ENCODE assay signal across 27 cellular contexts in genomic region chr16:9206156-9206555, GRCh38.
"Had no signal": no experiment of that assay in that cellular context is flagged by ENCODE, and none has a peak within 500 bp of the region (broad histone marks: within the 10 kb centered on the region; RNA-seq: fewer than 3 reads in every experiment).

No MANE protein-coding gene starts in this region.

- H3K4me3 ChIP-seq: esophagus muscularis mucosa, gastroesophageal sphincter, heart left ventricle, hepatocyte, mucosa of descending colon, right lobe of liver, suprapubic skin, transverse colon, upper lobe of right lung, uterus had no signal

- H3K27me3 Mint-ChIP-seq: dendritic cell treated with granulocyte-macrophage colony-stimulating factor and Interleukin-4, amounts not matched to agents 40 ng/mL and 50 ng/mL, for 4 days had no signal

- ATAC-seq: foreskin keratinocyte; gastroesophageal sphincter; heart left ventricle; left lobe of liver; mucosa of descending colon; natural killer cell treated with Interleukin-12 subunit alpha and Interleukin-12 subunit beta and Interleukin-15 and Interleukin-18, amount 100 ng/mL, for 72 hours; right lobe of liver; stimulated activated naive CD8-positive, alpha-beta T cell treated with anti-CD3 and anti-CD28 coated beads, Interleukin-15, amount 100 ng/mL, for 72 hours; upper lobe of right lung had no signal

- H3K9me3 Mint-ChIP-seq: natural killer cell treated with Interleukin-12 subunit alpha and Interleukin-12 subunit beta and Interleukin-15 and Interleukin-18, amount 100 ng/mL, for 72 hours; stimulated activated naive CD8-positive, alpha-beta T cell treated with anti-CD3 and anti-CD28 coated beads, Interleukin-15, amount 100 ng/mL, for 72 hours had no signal

- DNase-seq: effector CD8-positive, alpha-beta T cell; foreskin keratinocyte; heart left ventricle; kidney; mesenchymal stem cell; mucosa of descending colon; naive B cell; right lobe of liver; small intestine; stimulated activated CD4-positive, alpha-beta T cell treated with anti-CD3 and anti-CD28 coated beads, Interleukin-15, amount 100 ng/mL, for 24 hours; stimulated activated CD4-positive, alpha-beta T cell treated with anti-CD3 and anti-CD28 coated beads, Interleukin-4, amount 100 ng/mL, for 1 hour; stimulated activated CD8-positive, alpha-beta memory T cell treated with anti-CD3 and anti-CD28 coated beads, Interleukin-4, amount 100 ng/mL, for 48 hours; stimulated activated naive CD4-positive, alpha-beta T cell; stimulated activated naive CD8-positive, alpha-beta T cell treated with anti-CD3 and anti-CD28 coated beads, Interleukin-15, amount 100 ng/mL, for 72 hours; transverse colon; upper lobe of right lung; uterus had no signal

- H3K4me1 Mint-ChIP-seq: mesothelial cell of epicardium; naive B cell; stimulated activated naive CD8-positive, alpha-beta T cell treated with anti-CD3 and anti-CD28 coated beads, Interleukin-15, amount 100 ng/mL, for 72 hours had no signal

- H3K27ac Mint-ChIP-seq: dendritic cell treated with granulocyte-macrophage colony-stimulating factor and Interleukin-4, amounts not matched to agents 40 ng/mL and 50 ng/mL, for 4 days; mesothelial cell of epicardium; naive B cell; natural killer cell treated with Interleukin-12 subunit alpha and Interleukin-12 subunit beta and Interleukin-15 and Interleukin-18, amount 100 ng/mL, for 72 hours; progenitor cell of endocrine pancreas; stimulated activated naive CD8-positive, alpha-beta T cell treated with anti-CD3 and anti-CD28 coated beads, Interleukin-15, amount 100 ng/mL, for 72 hours had no signal

- H3K36me3 Mint-ChIP-seq: mesothelial cell of epicardium; natural killer cell treated with Interleukin-12 subunit alpha and Interleukin-12 subunit beta and Interleukin-15 and Interleukin-18, amount 100 ng/mL, for 72 hours had no signal

- H3K4me3 Mint-ChIP-seq: dendritic cell treated with granulocyte-macrophage colony-stimulating factor and Interleukin-4, amounts not matched to agents 40 ng/mL and 50 ng/mL, for 4 days; mesothelial cell of epicardium; naive B cell; natural killer cell treated with Interleukin-12 subunit alpha and Interleukin-12 subunit beta and Interleukin-15 and Interleukin-18, amount 100 ng/mL, for 72 hours; neural crest cell; stimulated activated naive CD8-positive, alpha-beta T cell treated with anti-CD3 and anti-CD28 coated beads, Interleukin-15, amount 100 ng/mL, for 72 hours had no signal
